In genomic region chr11:10388574-10388973, GRCh38 we compare ENCODE assay signal across 19 cellular contexts.
DNase-seq lines count a peak whose midpoint lies in the region; ATAC-seq, FAIRE-seq and TF ChIP-seq lines count a peak whose summit lies in the region.
"Had no signal": no experiment of that assay in that cellular context is flagged by ENCODE, and none has a peak within 500 bp of the region (broad histone marks: within the 10 kb centered on the region; RNA-seq: fewer than 3 reads in every experiment).

No MANE protein-coding gene starts in this region.

- H3K18ac ChIP-seq in H1 (ENCODE audit: extremely low read depth, low read length) = peak overlapping the region; percentile 38; the same call in 1 of the 2 replicates

- no peak overlapping the region for H2AK5ac ChIP-seq in H1 (ENCODE audit: low read depth, low read length)

- no peak for DNase-seq in H1 (ENCODE audit: low read depth in 1 of 2, low spot score in 2 of 2)
- DNase-seq in left ventricle myocardium superior = peak; percentile 42
- peak; percentile 83 for DNase-seq in posterior vena cava (ENCODE audit: low spot score)
- no peak for DNase-seq in transverse colon
- DNase-seq in T-helper 2 cell = no peak
- no peak for DNase-seq in NCI-H1694 treated with DMSO at 0.1 percent for 48 hours (lab: John Stamatoyannopoulos, UW)
- DNase-seq: activated CD4-positive, alpha-beta T cell treated with anti-CD3 and anti-CD28 coated beads, Interleukin-2, amount 50 U/mL, for 4 hours; aorta; CD4-positive, alpha-beta T cell; effector CD4-positive, alpha-beta T cell; erythroblast; NCI-H187 treated with DMSO at 0.1 percent for 48 hours; retina; T-helper 1 cell had no signal

- no peaks in the 10 kb centered on the region for H3K36me3 ChIP-seq in H1 (ENCODE audit: control insufficient read depth in 2 of 4, insufficient read depth in 4 of 4, low read length in 3 of 4)
- H3K36me3 ChIP-seq in transverse colon = no peaks in the 10 kb centered on the region

- TF ChIP-seq POLR2A in H1 (IDR thresholded peaks at IDR 0.05; ENCODE audit: control extremely low read depth in 1 of 2, low read depth in 2 of 2, low read length in 2 of 2) (no peak), transverse colon (IDR thresholded peaks at IDR 0.05) (no peak)

- H3K79me1 ChIP-seq in H1 (ENCODE audit: low read depth, low read length) = no peaks in the 10 kb centered on the region

- H3K79me2 ChIP-seq in H1 (ENCODE audit: control insufficient read depth in 1 of 2, insufficient read depth in 2 of 2, low read length in 2 of 2) = no peaks in the 10 kb centered on the region

- TF ChIP-seq EP300 in H1 (IDR thresholded peaks at IDR 0.05; ENCODE audit: borderline replicate concordance in 1 of 2, low read depth in 2 of 2, low read length in 2 of 2) = no peak
- TF ChIP-seq EP300 in transverse colon (IDR thresholded peaks at IDR 0.05; ENCODE audit: low read depth) = no peak

- H3K4me3 ChIP-seq in H1 (ENCODE audit: extremely low read depth in 1 of 4, insufficient read depth in 2 of 4, low read depth in 3 of 4, low read length in 4 of 4) = no peak overlapping the region
- no peak overlapping the region for H3K4me3 ChIP-seq in transverse colon
- H3K4me3 ChIP-seq: GM12878 had no signal

- H4K20me1 ChIP-seq in H1 (replicated peaks in 1 of 2; ENCODE audit: control insufficient read depth in 1 of 2, insufficient read depth in 2 of 2, low read length in 2 of 2) = no peaks in the 10 kb centered on the region

- TF ChIP-seq CTCF in H1 (IDR thresholded peaks at IDR 0.05; ENCODE audit: control extremely low read depth in 1 of 3, insufficient read depth in 1 of 3, low read depth in 1 of 3, low read length in 3 of 3) = no peak
- TF ChIP-seq CTCF in transverse colon (IDR thresholded peaks at IDR 0.05) = no peak

- no peak for FAIRE-seq in H1 (lab: Jason Lieb, UNC)
- FAIRE-seq: GM12878, H54 had no signal

- H3K4me2 ChIP-seq in H1 (ENCODE audit: insufficient read depth in 1 of 2, low read depth in 2 of 2, low read length in 2 of 2) = no peak overlapping the region
- H3K4me2 ChIP-seq: KMS-11 had no signal

- H3K9ac ChIP-seq in H1 (replicated peaks in 1 of 4; ENCODE audit: extremely low read depth in 1 of 4, low read depth in 3 of 4, low read length in 3 of 4) = no peak overlapping the region
- H3K9ac ChIP-seq: KMS-11 had no signal

- no peak overlapping the region for H2BK5ac ChIP-seq in H1 (ENCODE audit: low read depth, low read length)

- no peak overlapping the region for H3K4ac ChIP-seq in H1 (replicated peaks; ENCODE audit: insufficient read length, low read depth, low read length)

- POLR2A ChIA-PET in H1 (lab: Charles Lee; ENCODE audit: partially characterized antibody) = interaction anchor here (1.8 kb wide), 1 partner anchor 8 kb away, joined by 4 read pairs; no protein-coding TSS in a partner anchor

- H3K4me1 ChIP-seq in H1 (replicated peaks in 1 of 4; ENCODE audit: control insufficient read depth in 3 of 4, insufficient read depth in 4 of 4, low read length in 3 of 4) (peaks cover 0 to 4% (median 0%) of the 10 kb centered on the region in 4 experiments; a peak in 2 of 7 replicates), transverse colon (peaks cover 0 to 24% (median 14%) of the 10 kb centered on the region in 4 donors)

- no peak overlapping the region for H3K23ac ChIP-seq in H1 (ENCODE audit: insufficient read length)

- no peak overlapping the region for H3K56ac ChIP-seq in H1 (replicated peaks; ENCODE audit: insufficient read length, low read depth, low read length)

- H3K23me2 ChIP-seq in H1 (ENCODE audit: low read depth, low read length) = no peaks in the 10 kb centered on the region

- H2BK120ac ChIP-seq in H1 (replicated peaks; ENCODE audit: low read depth, low read length) = no peak overlapping the region

- H2BK20ac ChIP-seq in H1 (ENCODE audit: low read length) = no peak overlapping the region

- no peak overlapping the region for H4K8ac ChIP-seq in H1 (ENCODE audit: extremely low read depth, insufficient read depth, low read length)

- no peak overlapping the region for H2BK12ac ChIP-seq in H1 (ENCODE audit: low read depth, low read length)

- intact Hi-C loops in left ventricle myocardium superior (cut with micrococcal nuclease) = no loop called here
- intact Hi-C loops in posterior vena cava (cut with DNase I) = no loop called here
- intact Hi-C loops in transverse colon (cut with DNase I; ENCODE audit: low total_unique reads) = no loop called here

- 0 out of 4 replicates have a peak, but pooled peaks cover 0 to 3% of the 10 kb centered on the region in 2 experiments for H3K9me3 ChIP-seq in H1 (ENCODE audit: insufficient read depth in 2 of 2, low read depth in 1 of 2, low read length in 1 of 2)
- H3K9me3 ChIP-seq in transverse colon = no peaks in the 10 kb centered on the region

- H3K27ac ChIP-seq in H1 (ENCODE audit: low read depth, low read length) (no peak overlapping the region), transverse colon (peak overlapping the region; percentile 57 to 86 (median 63))
- H3K27ac ChIP-seq: KMS-11 had no signal

- in situ Hi-C loops in transverse colon (cut with MboI; ENCODE audit: low pct_ligation_motif_present in 1 of 4, low pct_unique_long_range_greater_than_20kb in 1 of 4, low sequenced_read_pairs in 3 of 4) = no loop called here

- H3K14ac ChIP-seq in H1 (ENCODE audit: insufficient read length) = no peak overlapping the region

- no peak for TF ChIP-seq RAD21 in H1 (IDR thresholded peaks at IDR 0.05 in 1 of 2, conservative IDR thresholded peaks at IDR 0.05 in 1 of 2; ENCODE audit: low read depth in 2 of 2, low read length in 2 of 2)

- no peak overlapping the region for H2BK15ac ChIP-seq in H1 (ENCODE audit: low read length)

- H2AFZ ChIP-seq in H1 (ENCODE audit: low read length) = no peak overlapping the region

- no peak overlapping the region for H4K5ac ChIP-seq in H1 (ENCODE audit: insufficient read length, low read depth, low read length)

- H4K91ac ChIP-seq in H1 (replicated peaks; ENCODE audit: insufficient read length, low read length) = no peak overlapping the region

- ATAC-seq in left ventricle myocardium superior (peak; percentile 73), GM21447 (IDR thresholded peaks at IDR 0.05; ENCODE audit: unreplicated experiment) (no peak), GM21390 (IDR thresholded peaks at IDR 0.05; ENCODE audit: unreplicated experiment) (no peak)
- ATAC-seq: GM12878 had no signal

- 71% methylated on average over 5 of the region's 5 CpGs; no CpG with 5 or more reads in 1 of the 2 experiments for WGBS in H1 (ENCODE audit: extremely low coverage in 1 of 2, insufficient coverage in 1 of 2, insufficient read length in 1 of 2, insufficient replicate concordance in 2 of 2, low coverage in 1 of 2, low lambda C conversion rate in 2 of 2, missing lambda C conversion rate in 1 of 2), 2 experiments
- 55 to 60% methylated on average over 1 to 5 of the region's 5 CpGs for WGBS in transverse colon (ENCODE audit: low coverage in 1 of 2), 2 donors

- CTCF ChIA-PET in H1 (lab: Charles Lee; ENCODE audit: partially characterized antibody) = interaction anchor here (0.6 to 2.6 kb wide), 5 partner anchors 17 to 312 kb away, joined by 3 to 15 read pairs (median 4); no protein-coding TSS in a partner anchor

- no peaks in the 10 kb centered on the region for H3K27me3 ChIP-seq in H1 (replicated peaks in 1 of 4; ENCODE audit: control insufficient read depth in 3 of 4, extremely low read depth in 1 of 4, insufficient read depth in 3 of 4, low read length in 3 of 4)
- no peaks in the 10 kb centered on the region for H3K27me3 ChIP-seq in transverse colon

TF ChIP-seq in H1, 55 proteins besides CTCF, POLR2A, EP300 and RAD21:
- TF ChIP-seq EZH2 (IDR thresholded peaks at IDR 0.05; ENCODE audit: low read depth, low read length, severe bottlenecking) = no peak
- TF ChIP-seq HDAC6 (IDR thresholded peaks at IDR 0.05; ENCODE audit: low read depth, low read length) = no peak
- TF ChIP-seq NRF1 (IDR thresholded peaks at IDR 0.05; ENCODE audit: low read depth, low read length) = no peak
- TF ChIP-seq CEBPB (IDR thresholded peaks at IDR 0.05; ENCODE audit: low read depth, low read length) = no peak
- TF ChIP-seq GABPA (IDR thresholded peaks at IDR 0.05; ENCODE audit: borderline replicate concordance, insufficient read depth, low read length) = no peak
- no peak for TF ChIP-seq MAX (IDR thresholded peaks at IDR 0.05)
- TF ChIP-seq MAFK (IDR thresholded peaks at IDR 0.05; ENCODE audit: low read depth, low read length) = no peak
- no peak for TF ChIP-seq USF2 (IDR thresholded peaks at IDR 0.05; ENCODE audit: low read length)
- no peak for TF ChIP-seq CREB1 (IDR thresholded peaks at IDR 0.05)
- TF ChIP-seq CTBP2 (IDR thresholded peaks at IDR 0.05; ENCODE audit: borderline replicate concordance, insufficient read depth, insufficient read length, low read length) = no peak
- no peak for TF ChIP-seq RXRA (IDR thresholded peaks at IDR 0.05; ENCODE audit: insufficient read depth, low read depth, low read length)
- TF ChIP-seq SUZ12 (IDR thresholded peaks at IDR 0.05; ENCODE audit: low read length) = no peak
- TF ChIP-seq KDM5A (IDR thresholded peaks at IDR 0.05; ENCODE audit: low read length) = no peak
- TF ChIP-seq TEAD4 (IDR thresholded peaks at IDR 0.05; ENCODE audit: low read depth, low read length) = no peak
- no peak for TF ChIP-seq ZNF274 (IDR thresholded peaks at IDR 0.05; ENCODE audit: borderline replicate concordance, extremely low read depth, low read length)
- no peak for TF ChIP-seq TBP (IDR thresholded peaks at IDR 0.05; ENCODE audit: low read depth, low read length)

Comparison
In these comparisons a context has a peak if more than half of its experiments do, and no peak if none do; other contexts are left out.
1. DNase-seq: peak in left ventricle myocardium superior (single experiment) and posterior vena cava (single experiment); none in H1 (0 of 2), transverse colon (single experiment), T-helper 2 cell (0 of 5) and NCI-H1694 treated with DMSO at 0.1 percent for 48 hours (single experiment).